20 cellular contexts compared by ENCODE assay signal in the genomic region with DNA sequence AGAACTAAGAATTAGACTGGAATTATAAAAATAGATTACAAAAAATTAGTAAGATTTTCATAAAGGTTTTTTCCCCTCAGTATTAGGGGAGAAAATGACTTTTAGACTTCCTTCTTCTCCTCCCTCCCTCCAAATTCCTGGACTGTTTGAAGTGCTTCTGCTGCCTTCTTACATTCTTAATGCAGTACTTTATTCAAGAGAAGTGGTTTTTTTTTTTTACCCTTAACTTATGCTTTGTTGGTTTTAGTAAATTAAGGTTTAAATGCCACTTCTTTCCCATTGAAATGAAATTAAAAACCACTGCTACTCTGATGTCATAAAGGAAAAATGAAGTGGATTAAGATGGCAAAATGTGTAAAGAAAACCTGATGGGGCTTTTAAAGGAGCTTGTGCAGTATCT.
DNase-seq lines count a peak whose midpoint lies in the region; ATAC-seq, FAIRE-seq and TF ChIP-seq lines count a peak whose summit lies in the region.
"Had no signal": no experiment of that assay in that cellular context is flagged by ENCODE, and none has a peak within 500 bp of the region (broad histone marks: within the 10 kb centered on the region; RNA-seq: fewer than 3 reads in every experiment).

No MANE protein-coding gene starts in this region.

- TF ChIP-seq EP300 in A549 (IDR thresholded peaks at IDR 0.05) (no peak), Ishikawa (IDR thresholded peaks at IDR 0.05; ENCODE audit: borderline replicate concordance) (no peak)

- no peak for TF ChIP-seq CTCF in A549 (IDR thresholded peaks at IDR 0.05)
- no peak for TF ChIP-seq CTCF in astrocyte of the spinal cord (IDR thresholded peaks at IDR 0.05; ENCODE audit: low read depth, low read length)
- TF ChIP-seq CTCF in mesothelial cell of epicardium (IDR thresholded peaks at IDR 0.05; ENCODE audit: unreplicated experiment) = no peak
- no peak for TF ChIP-seq CTCF in heart left ventricle (IDR thresholded peaks at IDR 0.05)

- no peaks in the 10 kb centered on the region for H3K27me3 ChIP-seq in heart left ventricle

- H3K27me3 Mint-ChIP-seq in mesothelial cell of epicardium (ENCODE audit: low read depth) = no peaks in the 10 kb centered on the region
- H3K27me3 Mint-ChIP-seq: CD4-positive, alpha-beta memory T cell had no signal

- no peak overlapping the region for H3K4me3 ChIP-seq in A549
- H3K4me3 ChIP-seq in astrocyte of the spinal cord (ENCODE audit: low read depth, low read length) = no peak overlapping the region
- H3K4me3 ChIP-seq in heart left ventricle = no peak overlapping the region
- H3K4me3 ChIP-seq: K562 had no signal

- H3K9me3 Mint-ChIP-seq in mesothelial cell of epicardium = no peaks in the 10 kb centered on the region

- TF ChIP-seq POLR2A in A549 (IDR thresholded peaks at IDR 0.05; ENCODE audit: low read length) (no peak), heart left ventricle (IDR thresholded peaks at IDR 0.05) (no peak)

- H3K27ac ChIP-seq in A549 (peak overlapping the region in 1 of 2 experiments; percentile 69; a peak in 1 of 6 replicates), heart left ventricle (no peak overlapping the region)
- H3K27ac ChIP-seq: 22Rv1 had no signal

- CTCF ChIA-PET in A549 (lab: Yijun Ruan, JAX) = interaction anchor here (0.6 kb wide), 1 partner anchor 798 kb away, joined by 3 read pairs; no protein-coding TSS in a partner anchor

- peak overlapping the region; percentile 81 for H3K27ac Mint-ChIP-seq in mesothelial cell of epicardium
- H3K27ac Mint-ChIP-seq: CD4-positive, alpha-beta memory T cell had no signal

- no peak for DNase-seq in A549 (ENCODE audit: low read depth in 1 of 2, low spot score in 1 of 2)
- peak; percentile 24 for DNase-seq in astrocyte of the spinal cord (ENCODE audit: low read depth, low spot score)
- DNase-seq in mesothelial cell of epicardium (ENCODE audit: low spot score in 2 of 2, unreplicated experiment in 2 of 2) = no peak
- no peak for DNase-seq in heart left ventricle
- no peak for DNase-seq in stimulated activated CD8-positive, alpha-beta memory T cell treated with anti-CD3 and anti-CD28 coated beads, Interleukin-4, amount 100 ng/mL, for 48 hours
- no peak for DNase-seq in dedifferentiated amniotic fluid mesenchymal stem cell (ENCODE audit: extremely low spot score)
- DNase-seq: CD4-positive, alpha-beta memory T cell; DMS79; NCI-H1417; NCI-H187 treated with DMSO at 0.1 percent for 48 hours; NCI-H2171; NCI-H446; NCI-H69; SHP77 had no signal

- POLR2A ChIA-PET in A549 (lab: Yijun Ruan, JAX) = no interaction called here

- H3K4me1 ChIP-seq in A549 = peaks cover 46% of the 10 kb centered on the region
- peaks cover 0 to 5% (median 0%) of the 10 kb centered on the region in 12 donors for H3K4me1 ChIP-seq in heart left ventricle

- peaks cover 0 to 3% (median 0%) of the 10 kb centered on the region in 9 donors for H3K36me3 ChIP-seq in heart left ventricle

- H3K4me3 Mint-ChIP-seq in mesothelial cell of epicardium = no peak overlapping the region
- H3K4me3 Mint-ChIP-seq: CD4-positive, alpha-beta memory T cell had no signal

- H3K9me3 ChIP-seq in A549 (no peaks in the 10 kb centered on the region), heart left ventricle (no peaks in the 10 kb centered on the region)

- no peak for FAIRE-seq in A549 (lab: Jason Lieb, UNC)
- FAIRE-seq: D721Med, G401.6, K562 had no signal

- in situ Hi-C loops in astrocyte of the spinal cord (cut with HindIII; ENCODE audit: low sequenced_read_pairs) = no loop called here

- ATAC-seq in A549 (no peak), heart left ventricle (no peak), HG03108 (IDR thresholded peaks at IDR 0.05; ENCODE audit: unreplicated experiment) (no peak)
- ATAC-seq: K562 had no signal

- TF ChIP-seq RAD21 in A549 (conservative IDR thresholded peaks at IDR 0.05 in 1 of 2, IDR thresholded peaks at IDR 0.05 in 1 of 2) (no peak), Ishikawa (IDR thresholded peaks at IDR 0.05; ENCODE audit: low read depth) (no peak)

- intact Hi-C loops in heart left ventricle (cut with DNase I) = no loop called here

- peak overlapping the region; percentile 76 for H3K4me2 ChIP-seq in A549

- H3K36me3 Mint-ChIP-seq in mesothelial cell of epicardium = no peaks in the 10 kb centered on the region

- peaks cover 40% of the 10 kb centered on the region for H3K4me1 Mint-ChIP-seq in mesothelial cell of epicardium

TF ChIP-seq in A549, 52 proteins besides CTCF, POLR2A, EP300 and RAD21:
- TF ChIP-seq TFCP2L1 (CRISPR knock-in tag; IDR thresholded peaks at IDR 0.05) (no peak), RARB (CRISPR knock-in tag; IDR thresholded peaks at IDR 0.05) (no peak), HEYL (CRISPR knock-in tag; IDR thresholded peaks at IDR 0.05) (no peak), FOSB (CRISPR knock-in tag; IDR thresholded peaks at IDR 0.05) (no peak)

TF ChIP-seq in Ishikawa, 13 proteins besides CTCF, POLR2A, EP300 and RAD21:
- TF ChIP-seq CEBPB (IDR thresholded peaks at IDR 0.05) = no peak
- TF ChIP-seq TEAD4 (IDR thresholded peaks at IDR 0.05) = 0 out of 2 replicates have a peak, but pooled peaks have one; percentile 24
- TF ChIP-seq TAF1 (IDR thresholded peaks at IDR 0.05; ENCODE audit: low read depth) = no peak
- no peak for TF ChIP-seq USF1 (IDR thresholded peaks at IDR 0.05)
